In genomic region chr5:170865622-170866021, GRCh38 we compare ENCODE assay signal across 15 cellular contexts. TPM values are rescaled to one million over a fixed set of nuclear protein-coding genes. Genes with fewer than 3 reads are reported as not detected.
DNase-seq lines count a peak whose midpoint lies in the region; ATAC-seq and TF ChIP-seq lines count a peak whose summit lies in the region.
"Had no signal": no experiment of that assay in that cellular context is flagged by ENCODE, and none has a peak within 500 bp of the region (broad histone marks: within the 10 kb centered on the region; RNA-seq: fewer than 3 reads in every experiment).

No MANE protein-coding gene starts in this region.

- H3K9me3 ChIP-seq in right atrium auricular region: peaks cover 0 to 10% of the 10 kb centered on the region in 2 donors
- peaks cover 9 to 10% of the 10 kb centered on the region in 2 donors for H3K9me3 ChIP-seq in transverse colon

- DNase-seq in right atrium auricular region (ENCODE audit: low spot score) (no peak), transverse colon (no peak), RPMI8226 (no peak)
- DNase-seq: activated CD4-positive, alpha-beta memory T cell treated with anti-CD3 and anti-CD28 coated beads, Interleukin-2, amount 10 ng/mL, durations not matched to agents 7 days and 5 days; endodermal cell; foreskin fibroblast; NCI-H1694 treated with DMSO at 0.1 percent for 48 hours; NCI-H510A; PC-3 had no signal

- no peak overlapping the region for H3K4me3 ChIP-seq in right atrium auricular region
- H3K4me3 ChIP-seq in transverse colon: no peak overlapping the region

- H3K36me3 ChIP-seq in right atrium auricular region (no peaks in the 10 kb centered on the region), transverse colon (no peaks in the 10 kb centered on the region)

- TF ChIP-seq CTCF in right atrium auricular region (IDR thresholded peaks at IDR 0.05) (no peak), transverse colon (IDR thresholded peaks at IDR 0.05) (no peak)

- no peak overlapping the region for H3K27ac Mint-ChIP-seq in stimulated activated memory B cell treated with anti-CD40 and anti-IgM and Interleukin-4, amounts not matched to agents 10 μg/mL and 1 μg/mL and 100 μg/mL, for 72 hours
- H3K27ac Mint-ChIP-seq: activated CD4-positive, alpha-beta memory T cell treated with anti-CD3 and anti-CD28 coated beads, Interleukin-2, amount 10 ng/mL, durations not matched to agents 7 days and 5 days; endodermal cell; stimulated activated effector memory CD8-positive, alpha-beta T cell treated with anti-CD3 and anti-CD28 coated beads, Interleukin-12 subunit alpha, Interleukin-12 subunit beta, amount 100 ng/mL, for 72 hours had no signal

- TF ChIP-seq POLR2A in transverse colon (IDR thresholded peaks at IDR 0.05): no peak

- H3K27me3 Mint-ChIP-seq in stimulated activated memory B cell treated with anti-CD40 and anti-IgM and Interleukin-4, amounts not matched to agents 10 μg/mL and 1 μg/mL and 100 μg/mL, for 72 hours: peaks cover 24% of the 10 kb centered on the region

- peaks cover 14% of the 10 kb centered on the region for H3K9me3 Mint-ChIP-seq in stimulated activated memory B cell treated with anti-CD40 and anti-IgM and Interleukin-4, amounts not matched to agents 10 μg/mL and 1 μg/mL and 100 μg/mL, for 72 hours

- no peaks in the 10 kb centered on the region for H3K27me3 ChIP-seq in right atrium auricular region
- peaks cover 5% of the 10 kb centered on the region for H3K27me3 ChIP-seq in transverse colon

- H3K4me3 Mint-ChIP-seq in stimulated activated memory B cell treated with anti-CD40 and anti-IgM and Interleukin-4, amounts not matched to agents 10 μg/mL and 1 μg/mL and 100 μg/mL, for 72 hours: no peak overlapping the region
- H3K4me3 Mint-ChIP-seq: activated CD4-positive, alpha-beta memory T cell treated with anti-CD3 and anti-CD28 coated beads, Interleukin-2, amount 10 ng/mL, durations not matched to agents 7 days and 5 days; endodermal cell; stimulated activated effector memory CD8-positive, alpha-beta T cell treated with anti-CD3 and anti-CD28 coated beads, Interleukin-12 subunit alpha, Interleukin-12 subunit beta, amount 100 ng/mL, for 72 hours had no signal

- H3K27ac ChIP-seq in right atrium auricular region (no peak overlapping the region), transverse colon (no peak overlapping the region)

- intact Hi-C loops in transverse colon (cut with DNase I; ENCODE audit: low total_unique reads): no loop called here

- H3K4me1 ChIP-seq in right atrium auricular region (peaks cover 0 to 12% of the 10 kb centered on the region in 2 donors), transverse colon (peaks cover 0 to 8% (median 6%) of the 10 kb centered on the region in 4 donors)

- WGBS in transverse colon (ENCODE audit: low coverage in 1 of 2), 2 donors: 78 to 83% methylated on average over 1 of the region's 1 CpG

- in situ Hi-C loops in transverse colon (cut with MboI; ENCODE audit: low pct_ligation_motif_present in 1 of 4, low pct_unique_long_range_greater_than_20kb in 1 of 4, low sequenced_read_pairs in 3 of 4): no loop called here

- ATAC-seq in GM18873 (IDR thresholded peaks at IDR 0.05; ENCODE audit: low FRiP score, unreplicated experiment) (peak; percentile 72), GM21619 (IDR thresholded peaks at IDR 0.05; ENCODE audit: unreplicated experiment) (peak; percentile 71), HG03108 (IDR thresholded peaks at IDR 0.05; ENCODE audit: unreplicated experiment) (peak; percentile 70)
- peak; percentile 47 for ATAC-seq in stimulated activated memory B cell treated with anti-CD40 and anti-IgM and Interleukin-4, amounts not matched to agents 10 μg/mL and 1 μg/mL and 100 μg/mL, for 72 hours
- ATAC-seq: PC-3; SK-N-SH treated with all-trans-retinoic acid at 6 μM for 48 hours; stimulated activated effector memory CD8-positive, alpha-beta T cell treated with anti-CD3 and anti-CD28 coated beads, Interleukin-12 subunit alpha, Interleukin-12 subunit beta, amount 100 ng/mL, for 72 hours had no signal

- peaks cover 11% of the 10 kb centered on the region for H3K36me3 Mint-ChIP-seq in stimulated activated memory B cell treated with anti-CD40 and anti-IgM and Interleukin-4, amounts not matched to agents 10 μg/mL and 1 μg/mL and 100 μg/mL, for 72 hours
- H3K36me3 Mint-ChIP-seq: stimulated activated effector memory CD8-positive, alpha-beta T cell treated with anti-CD3 and anti-CD28 coated beads, Interleukin-12 subunit alpha, Interleukin-12 subunit beta, amount 100 ng/mL, for 72 hours had no signal

- TF ChIP-seq EP300 in transverse colon (IDR thresholded peaks at IDR 0.05; ENCODE audit: low read depth): no peak

- no peaks in the 10 kb centered on the region for H3K4me1 Mint-ChIP-seq in stimulated activated memory B cell treated with anti-CD40 and anti-IgM and Interleukin-4, amounts not matched to agents 10 μg/mL and 1 μg/mL and 100 μg/mL, for 72 hours

RNA-seq across cellular contexts. Expression of gene RANBP17, which starts 3.8 kb away (rescaled TPM):
- 1 to 10 TPM; 1.4 to 3.6 TPM for total RNA-seq in right atrium auricular region
- total RNA-seq in transverse colon: 10 to 100 TPM; 10.2 to 13.8 (median 10.9) TPM
- total RNA-seq: activated CD4-positive, alpha-beta memory T cell treated with anti-CD3 and anti-CD28 coated beads, Interleukin-2, amount 10 ng/mL, durations not matched to agents 7 days and 5 days had no signal
